8 cellular contexts compared by ENCODE assay signal in the genomic region with DNA sequence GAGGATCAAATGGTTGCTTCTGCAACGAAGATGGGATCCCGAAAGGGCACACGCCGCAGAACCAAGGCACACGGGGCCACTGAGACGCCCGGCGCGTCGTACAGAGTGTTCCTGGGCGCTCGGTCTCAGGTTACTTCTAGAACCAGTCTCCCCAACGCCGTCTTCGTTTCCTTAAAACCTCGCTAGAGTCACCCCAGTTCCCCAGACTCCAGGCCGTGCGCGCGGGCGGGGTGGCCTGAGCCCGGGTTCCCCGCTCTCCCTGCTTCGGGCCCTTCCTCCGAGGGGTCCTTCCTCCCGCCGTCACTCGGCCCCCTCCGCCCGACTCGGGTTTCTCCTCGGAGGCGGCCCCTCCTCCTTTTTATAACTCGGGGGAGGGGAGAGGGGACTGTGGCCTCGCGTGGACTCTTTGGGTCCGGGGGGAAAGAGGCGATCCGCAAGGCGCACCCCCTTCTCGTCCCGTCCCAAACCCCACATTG. TPM values are rescaled to one million over a fixed set of nuclear protein-coding genes. Genes with fewer than 3 reads are reported as not detected.
DNase-seq lines count a peak whose midpoint lies in the region; ATAC-seq, FAIRE-seq and TF ChIP-seq lines count a peak whose summit lies in the region.

No MANE protein-coding gene starts in this region.

- H3K9me1 ChIP-seq in endothelial cell of umbilical vein (replicated peaks; ENCODE audit: control insufficient read depth, extremely low read depth, insufficient read depth, low read length): no peaks in the 10 kb centered on the region

- H3K9me3 ChIP-seq in endothelial cell of umbilical vein (replicated peaks; ENCODE audit: control insufficient read depth, insufficient read depth, low read length) (no peaks in the 10 kb centered on the region), mononuclear cell (ENCODE audit: low read depth, low read length) (no peaks in the 10 kb centered on the region)

- no TSS peak for BruUV-seq in endothelial cell of umbilical vein (replicated peaks; lab: Mats Ljungman, UMichigan)

- H2AFZ ChIP-seq in endothelial cell of umbilical vein (ENCODE audit: low read depth, low read length): peak overlapping the region; percentile 44

- H3K9ac ChIP-seq in endothelial cell of umbilical vein (replicated peaks; ENCODE audit: extremely low read depth, insufficient read depth, low read length): no peak overlapping the region

- peak overlapping the region in 1 of 7 donors; percentile 37 for H3K27ac Mint-ChIP-seq in CD14-positive monocyte

- H3K27me3 Mint-ChIP-seq in CD14-positive monocyte (ENCODE audit: low read depth in 3 of 3): peaks cover 35 to 50% (median 47%) of the 10 kb centered on the region in 3 donors

- CTCF ChIA-PET in endothelial cell of umbilical vein (lab: Charles Lee): interaction anchor here (1.0 kb wide), 1 partner anchor 14 kb away, joined by 3 read pairs; no protein-coding TSS in a partner anchor

- H3K36me3 Mint-ChIP-seq in CD14-positive monocyte: peaks cover 8 to 11% of the 10 kb centered on the region in 2 donors

- H4K20me1 ChIP-seq in endothelial cell of umbilical vein (replicated peaks; ENCODE audit: control insufficient read depth, extremely low read depth, insufficient read depth, low read length): no peaks in the 10 kb centered on the region

- H3K27me3 ChIP-seq in endothelial cell of umbilical vein (ENCODE audit: control insufficient read depth in 2 of 2, insufficient read depth in 2 of 2, low read length in 2 of 2) (peaks cover 60 to 74% of the 10 kb centered on the region in 2 experiments), mononuclear cell (ENCODE audit: insufficient read depth, low read length) (peaks cover 63% of the 10 kb centered on the region)

- TF ChIP-seq CTCF in CD14-positive monocyte (IDR thresholded peaks at IDR 0.05): no peak
- TF ChIP-seq CTCF in endothelial cell of umbilical vein (IDR thresholded peaks at IDR 0.05; ENCODE audit: extremely low read depth in 1 of 2, insufficient read depth in 1 of 2, low read depth in 1 of 2, low read length in 2 of 2): no peak

- H3K27ac ChIP-seq in endothelial cell of umbilical vein (ENCODE audit: insufficient read depth, low read depth, low read length): no peak overlapping the region
- peak overlapping the region; percentile 61 for H3K27ac ChIP-seq in temporal lobe (ENCODE audit: low read depth, low read length)

- H3K4me1 ChIP-seq in endothelial cell of umbilical vein (ENCODE audit: control insufficient read depth, extremely low read depth, insufficient read depth, low read length) (peaks cover 10% of the 10 kb centered on the region), mononuclear cell (ENCODE audit: insufficient read depth, low read length) (peaks cover 29% of the 10 kb centered on the region)

- no peak for TF ChIP-seq POLR2A in endothelial cell of umbilical vein (IDR thresholded peaks at IDR 0.05; ENCODE audit: low read depth, low read length)

- peaks cover 0 to 12% (median 9%) of the 10 kb centered on the region in 7 donors for H3K9me3 Mint-ChIP-seq in CD14-positive monocyte

- peak; percentile 56 for DNase-seq in CD14-positive monocyte (ENCODE audit: low spot score)
- peak; percentile 74 for DNase-seq in M059J (ENCODE audit: low read depth)
- DNase-seq in activated CD4-positive, alpha-beta T cell treated with anti-CD3 and anti-CD28 coated beads, Interleukin-2, amount 50 U/mL, for 1 hour: peak; percentile 22
- DNase-seq in endothelial cell of umbilical vein (ENCODE audit: low read depth, low spot score): peak; percentile 16
- DNase-seq in NCI-H345 (lab: John Stamatoyannopoulos, UW): no peak

- H3K4me2 ChIP-seq in endothelial cell of umbilical vein (ENCODE audit: insufficient read depth, low read length): peak overlapping the region; percentile 74

- intact Hi-C loops in CD14-positive monocyte (cut with micrococcal nuclease): no loop called here
- intact Hi-C loops in endothelial cell of umbilical vein (cut with micrococcal nuclease): loop anchor here (10.0 kb wide), 1 partner anchor 238 kb away; no protein-coding TSS in a partner anchor

- peak overlapping the region; percentile 89 to 95 for H3K4me3 Mint-ChIP-seq in CD14-positive monocyte

- no peaks in the 10 kb centered on the region for H3K36me3 ChIP-seq in endothelial cell of umbilical vein (ENCODE audit: control insufficient read depth in 2 of 2, extremely low read depth in 1 of 2, insufficient read depth in 2 of 2, low read length in 2 of 2)

- H3K4me3 ChIP-seq in endothelial cell of umbilical vein (replicated peaks in 1 of 3; ENCODE audit: insufficient read depth in 1 of 3, low read depth in 1 of 3, low read length in 3 of 3) (peak overlapping the region; percentile 7 to 62 (median 42)), mononuclear cell (ENCODE audit: low read length) (peak overlapping the region; percentile 60)

- H3K79me2 ChIP-seq in endothelial cell of umbilical vein (ENCODE audit: control insufficient read depth, insufficient read depth, low read length): no peaks in the 10 kb centered on the region

- peaks cover 17% of the 10 kb centered on the region for H3K4me1 Mint-ChIP-seq in CD14-positive monocyte

- POLR2A ChIA-PET in endothelial cell of umbilical vein (lab: Charles Lee): no interaction called here

- peak; percentile 11 for ATAC-seq in GM21786 (IDR thresholded peaks at IDR 0.05; ENCODE audit: unreplicated experiment)

- dilution Hi-C loops in endothelial cell of umbilical vein (cut with MboI; ENCODE audit: extremely low pct_ligation_motif_present, low sequenced_read_pairs): no loop called here

- no peak for FAIRE-seq in endothelial cell of umbilical vein (lab: Jason Lieb, UNC)

TF ChIP-seq in endothelial cell of umbilical vein, 7 proteins besides CTCF, POLR2A, EP300 and RAD21:
- TF ChIP-seq, protein P1, sequence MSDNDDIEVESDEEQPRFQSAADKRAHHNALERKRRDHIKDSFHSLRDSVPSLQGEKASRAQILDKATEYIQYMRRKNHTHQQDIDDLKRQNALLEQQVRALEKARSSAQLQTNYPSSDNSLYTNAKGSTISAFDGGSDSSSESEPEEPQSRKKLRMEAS (IDR thresholded peaks at IDR 0.05; ENCODE audit: insufficient read depth, insufficient read length): no peak
- peak; percentile 96 for TF ChIP-seq EZH2 (IDR thresholded peaks at IDR 0.05; ENCODE audit: borderline replicate concordance, low read depth, low read length, severe bottlenecking)

RNA-seq across cellular contexts. Expression of a gene that starts 0.8 kb away (rescaled TPM):
- polyA plus RNA-seq in CD14-positive monocyte (under 1 TPM in 1 of 2 donors, not detected in 1; 0.05 TPM), endothelial cell of umbilical vein (0.15 and 0.22 TPM in 2 replicates)
- 26.9 and 39.8 TPM in 2 replicates for total RNA-seq in M059J (2014; rRNA removed; shearing (Covaris generic))
- total RNA-seq in endothelial cell of umbilical vein (0.23 and 0.29 TPM in 2 replicates), mononuclear cell (0.63 TPM), temporal lobe (5.4 TPM)
- 0.10 and 0.11 TPM in 2 replicates for polyA plus RNA-seq in endothelial cell of umbilical vein (2011; cell fraction: cytosol; rRNA removed)
- polyA plus RNA-seq in endothelial cell of umbilical vein (2011; cell fraction: nucleus; rRNA removed): 0.10 and 0.17 TPM in 2 replicates
- polyA plus RNA-seq in endothelial cell of umbilical vein (2012): 0.08 and 0.14 TPM in 2 replicates
- polyA minus RNA-seq in endothelial cell of umbilical vein: 0.06 and 0.22 TPM in 2 replicates
- polyA minus RNA-seq in endothelial cell of umbilical vein (2011; cell fraction: cytosol; rRNA and poly(A)+ RNA removed): 8.5 TPM
- 0.10 and 0.43 TPM in 2 replicates for polyA minus RNA-seq in endothelial cell of umbilical vein (2011; cell fraction: nucleus; rRNA and poly(A)+ RNA removed)

RNA-seq across cellular contexts. Expression of a gene that starts 40.2 kb away (rescaled TPM):
- polyA plus RNA-seq in CD14-positive monocyte (not detected), endothelial cell of umbilical vein (not detected in 2 replicates)
- not detected in 2 replicates for total RNA-seq in M059J (2014; rRNA removed; shearing (Covaris generic))
- total RNA-seq in endothelial cell of umbilical vein (not detected in 2 replicates), mononuclear cell (not detected), temporal lobe (0.98 TPM)
- polyA plus RNA-seq in endothelial cell of umbilical vein (2011; cell fraction: cytosol; rRNA removed): not detected in 2 replicates
- polyA plus RNA-seq in endothelial cell of umbilical vein (2011; cell fraction: nucleus; rRNA removed): not detected in 2 replicates
- polyA plus RNA-seq in endothelial cell of umbilical vein (2012): not detected in 2 replicates
- polyA minus RNA-seq in endothelial cell of umbilical vein: not detected in 2 replicates
- polyA minus RNA-seq in endothelial cell of umbilical vein (2011; cell fraction: cytosol; rRNA and poly(A)+ RNA removed): not detected
- polyA minus RNA-seq in endothelial cell of umbilical vein (2011; cell fraction: nucleus; rRNA and poly(A)+ RNA removed): not detected in 2 replicates
